In genomic region chr1:178382372-178382771, GRCh38 we compare ENCODE assay signal across 19 cellular contexts.
"Had no signal": no experiment of that assay in that cellular context is flagged by ENCODE, and none has a peak within 500 bp of the region (broad histone marks: within the 10 kb centered on the region; RNA-seq: fewer than 3 reads in every experiment).

No MANE protein-coding gene starts in this region.

- H3K4me1 Mint-ChIP-seq: activated B cell treated with CpG ODN at 0.5 μM for 24 hours, naive B cell, neural progenitor cell had no signal

- H3K36me3 ChIP-seq: neural progenitor cell, ovary, sigmoid colon, stomach, thoracic aorta had no signal

- H3K27ac Mint-ChIP-seq: activated B cell treated with CpG ODN at 0.5 μM for 24 hours; activated CD8-positive, alpha-beta T cell treated with anti-CD3 and anti-CD28 coated beads for 36 hours; activated naive CD8-positive, alpha-beta T cell; naive B cell; neural progenitor cell had no signal

- DNase-seq: activated B cell treated with CpG ODN at 0.5 μM for 24 hours; activated CD4-positive, alpha-beta T cell treated with anti-CD3 and anti-CD28 coated beads for 48 hours; activated CD8-positive, alpha-beta memory T cell treated with anti-CD3 and anti-CD28 coated beads, Interleukin-2, amount 50 U/mL, for 4 hours; activated CD8-positive, alpha-beta T cell treated with anti-CD3 and anti-CD28 coated beads for 36 hours; activated gamma-delta T cell; activated T-cell treated with anti-CD3 and anti-CD28 coated beads, Interleukin-2, amount 50 U/mL, for 48 hours; amygdala; body of pancreas; caudate nucleus; islet precursor cell; naive B cell; ovary; sigmoid colon; stimulated activated CD4-positive, alpha-beta T cell treated with anti-CD3 and anti-CD28 coated beads, Interleukin-1b, Interleukin-23, amount 100 ng/mL, for 48 hours; stomach had no signal

- H3K9me3 Mint-ChIP-seq: activated B cell treated with CpG ODN at 0.5 μM for 24 hours; activated CD8-positive, alpha-beta T cell treated with anti-CD3 and anti-CD28 coated beads for 36 hours; naive B cell; neural progenitor cell had no signal

- H3K9me3 ChIP-seq: body of pancreas, ovary, sigmoid colon, stomach, thoracic aorta had no signal

- H3K27ac ChIP-seq: body of pancreas, hepatocyte, neural progenitor cell, ovary, sigmoid colon, stomach, thoracic aorta had no signal

- H3K36me3 Mint-ChIP-seq: activated naive CD8-positive, alpha-beta T cell; naive B cell; neural progenitor cell had no signal

- H3K4me1 ChIP-seq: body of pancreas, sigmoid colon, stomach had no signal

- H3K9ac ChIP-seq: neural progenitor cell had no signal

- H3K27me3 Mint-ChIP-seq: activated B cell treated with CpG ODN at 0.5 μM for 24 hours, naive B cell had no signal

- H3K4me3 ChIP-seq: body of pancreas, hepatocyte, neural progenitor cell, ovary, sigmoid colon, stomach, thoracic aorta had no signal

- H3K4me3 Mint-ChIP-seq: activated B cell treated with CpG ODN at 0.5 μM for 24 hours; activated CD8-positive, alpha-beta T cell treated with anti-CD3 and anti-CD28 coated beads for 36 hours; activated naive CD8-positive, alpha-beta T cell; naive B cell; neural progenitor cell had no signal

- H3K27me3 ChIP-seq: body of pancreas, hepatocyte, neural progenitor cell, ovary, sigmoid colon, stomach had no signal

- ATAC-seq: activated CD8-positive, alpha-beta T cell treated with anti-CD3 and anti-CD28 coated beads for 36 hours; body of pancreas had no signal
